In the genomic region with DNA sequence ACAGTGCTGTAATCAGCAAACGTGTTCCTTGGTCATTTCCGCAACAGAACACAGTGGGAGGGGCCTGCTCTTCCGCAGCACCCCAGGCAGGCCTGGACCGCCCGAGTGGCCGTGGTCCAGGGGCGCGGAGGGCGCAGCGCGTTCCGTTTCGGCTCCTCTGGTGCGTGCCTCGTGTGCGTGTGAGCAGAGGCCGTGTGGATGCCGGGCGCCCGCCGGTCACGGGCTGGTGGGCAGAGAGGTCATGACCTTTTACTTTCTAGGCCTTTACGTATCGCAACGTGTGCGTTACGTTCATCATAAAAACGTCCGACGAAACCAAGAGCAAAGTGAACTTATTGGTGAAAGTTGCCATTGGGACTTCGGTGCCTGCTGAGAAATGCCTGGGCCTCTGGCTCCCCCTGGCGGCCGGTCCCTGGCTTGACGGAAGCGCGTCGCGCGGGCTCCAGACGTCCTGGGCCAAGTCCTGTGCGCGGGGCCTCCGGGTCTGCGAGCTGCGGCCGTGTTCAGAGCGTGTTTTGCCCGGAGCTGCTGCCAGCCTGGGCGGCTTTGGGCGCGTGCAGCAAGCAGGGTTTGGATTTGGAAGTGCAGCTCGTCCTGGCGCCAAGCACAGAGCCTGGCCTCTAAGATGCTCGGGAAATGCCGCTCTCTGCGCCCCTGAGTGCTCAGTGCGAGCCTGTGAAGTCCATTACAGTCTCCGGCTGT, we compare ENCODE assay signal across 8 cellular contexts. TPM values are rescaled to one million over a fixed set of nuclear protein-coding genes. Genes with fewer than 3 reads are reported as not detected.
DNase-seq lines count a peak whose midpoint lies in the region; ATAC-seq and TF ChIP-seq lines count a peak whose summit lies in the region.

No MANE protein-coding gene starts in this region.

- ATAC-seq in GM19351 (IDR thresholded peaks at IDR 0.05; ENCODE audit: unreplicated experiment) = no peak

- H3K4me1 ChIP-seq in smooth muscle cell (ENCODE audit: low read depth) = peaks cover 4% of the 10 kb centered on the region

- H3K36me3 ChIP-seq in brain microvascular endothelial cell (replicated peaks) = no peaks in the 10 kb centered on the region
- no peaks in the 10 kb centered on the region for H3K36me3 ChIP-seq in smooth muscle cell (ENCODE audit: low read depth)

- WGBS in smooth muscle cell (ENCODE audit: low lambda C conversion rate) = 39% methylated on average over 58 of the region's 58 CpGs

- H4K20me1 ChIP-seq in smooth muscle cell (ENCODE audit: low read depth) = peaks cover 80% of the 10 kb centered on the region

- H3K9me3 ChIP-seq in smooth muscle cell (replicated peaks; ENCODE audit: low read depth) = no peaks in the 10 kb centered on the region

- H3K27ac ChIP-seq in VCaP (peak overlapping the region; percentile 72), brain microvascular endothelial cell (peak overlapping the region; percentile 85), smooth muscle cell (ENCODE audit: low read depth) (peak overlapping the region; percentile 56)

- no peak overlapping the region for H3K9ac ChIP-seq in smooth muscle cell (ENCODE audit: low read depth)

- in situ Hi-C loops in brain microvascular endothelial cell (cut with HindIII; ENCODE audit: low pct_ligation_motif_present, low sequenced_read_pairs) = no loop called here

- H3K27me3 ChIP-seq in brain microvascular endothelial cell (replicated peaks) (no peaks in the 10 kb centered on the region), smooth muscle cell (ENCODE audit: low read depth) (no peaks in the 10 kb centered on the region)

- H3F3A ChIP-seq in smooth muscle cell (ENCODE audit: low read depth) = no peaks in the 10 kb centered on the region

- H3K4me3 ChIP-seq in AG09309 (ENCODE audit: control insufficient read depth, low read depth, low read length) (peak overlapping the region; percentile 31), brain microvascular endothelial cell (ENCODE audit: low read depth, low read length) (peak overlapping the region; percentile 35), smooth muscle cell (no peak overlapping the region)

- TF ChIP-seq CTCF in AG09309 (IDR thresholded peaks at IDR 0.05; ENCODE audit: control insufficient read depth, insufficient read depth, low read depth, low read length, missing control alignments) (peak; percentile 91), VCaP (conservative IDR thresholded peaks at IDR 0.05) (peak; percentile 99), brain microvascular endothelial cell (IDR thresholded peaks at IDR 0.05; ENCODE audit: low read depth, low read length, missing control alignments) (peak; percentile 88), smooth muscle cell (IDR thresholded peaks at IDR 0.05; ENCODE audit: borderline replicate concordance, insufficient read depth, poor library complexity, severe bottlenecking) (peak; percentile 97)

- peak overlapping the region; percentile 72 for H3K4me2 ChIP-seq in smooth muscle cell

- H2AFZ ChIP-seq in smooth muscle cell (ENCODE audit: low read depth) = no peak overlapping the region

- peaks cover 78% of the 10 kb centered on the region for H3K79me2 ChIP-seq in smooth muscle cell (ENCODE audit: low read depth)

- DNase-seq in AG09309 (ENCODE audit: low read depth) (peak; percentile 51), GM19238 (ENCODE audit: insufficient read length, low spot score) (peak; percentile 92), NCI-H1930 (lab: John Stamatoyannopoulos, UW) (peak; percentile 13 to 41), brain microvascular endothelial cell (peak; percentile 85), iPS-NIHi11 (ENCODE audit: low spot score) (peak; percentile 97), smooth muscle cell (lab: John Stamatoyannopoulos, UW; ENCODE audit: unreplicated experiment) (peak; percentile 43)

RNA-seq across cellular contexts. Expression of gene COL18A1, which starts 34.4 kb away (rescaled TPM):
- 192 and 240 TPM in 2 replicates for total RNA-seq in smooth muscle cell
- 362 and 485 TPM in 2 replicates for polyA plus RNA-seq in smooth muscle cell

Comparison
In these comparisons a context has a peak if more than half of its experiments do, and no peak if none do; other contexts are left out.
1. DNase-seq: peak in every context shown above with its lines; median percentile 97 in iPS-NIHi11; 92 in GM19238; 85 in brain microvascular endothelial cell; 51 in AG09309; 43 in smooth muscle cell; 27 in NCI-H1930.